In the genomic region with DNA sequence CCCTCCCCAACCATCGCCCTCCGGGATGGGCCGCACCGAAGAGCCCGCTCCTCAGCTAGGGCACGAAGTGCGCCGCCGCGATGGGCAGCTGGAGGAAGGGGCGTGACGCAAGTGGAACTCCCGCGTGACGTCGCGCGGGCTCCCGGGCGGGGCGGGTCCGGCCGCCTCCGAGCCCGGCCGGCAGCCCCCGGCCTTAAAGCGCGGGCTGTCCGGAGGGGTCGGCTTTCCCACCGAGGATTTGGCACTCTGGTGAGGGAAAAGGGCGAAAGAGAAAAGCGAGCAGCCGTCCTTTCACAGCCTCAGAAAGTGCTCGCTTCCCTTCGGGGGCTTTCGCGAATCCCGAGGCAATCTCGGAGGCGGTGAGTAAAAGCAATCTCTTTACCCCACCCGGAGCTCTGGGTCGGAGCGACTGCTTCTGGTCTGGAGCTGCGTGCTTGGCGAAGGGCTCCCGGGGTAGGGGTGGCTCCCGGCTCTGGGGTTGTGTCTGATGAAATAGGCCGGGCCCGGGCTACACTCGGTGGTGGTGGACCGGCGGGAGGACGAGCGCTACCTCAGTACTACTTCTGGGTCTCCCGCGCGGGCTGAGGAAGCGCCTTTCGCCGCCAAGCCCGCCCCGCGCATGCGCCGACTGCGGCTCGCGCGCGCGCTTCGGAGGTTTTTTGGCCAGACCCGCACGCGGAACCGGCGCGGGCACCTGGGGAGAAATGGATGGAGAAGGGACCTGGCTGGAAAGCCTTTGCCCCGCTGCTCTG, we compare ENCODE assay signal across 8 cellular contexts. TPM values are rescaled to one million over a fixed set of nuclear protein-coding genes. Genes with fewer than 3 reads are reported as not detected.
DNase-seq lines count a peak whose midpoint lies in the region; ATAC-seq and TF ChIP-seq lines count a peak whose summit lies in the region.

A gene (plus strand): TSS at position 123 of the 752 bp plus-strand sequence. CDS start 3,524 bp downstream, outside the sequence.

- TF ChIP-seq POLR2A in spleen (IDR thresholded peaks at IDR 0.05) = peak in 1 of 3 donors; percentile 78

- H3K4me3 ChIP-seq in AG04449 (ENCODE audit: low read depth, low read length) (peak within 1 kb of the TSS; percentile 78), cardiac fibroblast (replicated peaks in 1 of 2; ENCODE audit: low read depth in 2 of 2, low read length in 2 of 2) (peak within 1 kb of the TSS; percentile 70 to 90), spleen (peak within 1 kb of the TSS; percentile 65 to 95 (median 78))

- H3K27ac Mint-ChIP-seq in activated B cell treated with CpG ODN at 0.5 μM for 24 hours (peak within 1 kb of the TSS; percentile 96), immature natural killer cell (peak within 1 kb of the TSS; percentile 80 to 98 (median 90))

- H3K27ac ChIP-seq in spleen = peak within 1 kb of the TSS; percentile 93 to 99 (median 98)

- no peaks in the 10 kb centered on the region for H3K27me3 Mint-ChIP-seq in activated B cell treated with CpG ODN at 0.5 μM for 24 hours
- H3K27me3 Mint-ChIP-seq in immature natural killer cell (ENCODE audit: low read depth in 3 of 3) = peaks cover 6 to 22% (median 8%) of the 10 kb centered on the region in 3 donors

- TF ChIP-seq CTCF in AG04449 (IDR thresholded peaks at IDR 0.05; ENCODE audit: insufficient read depth, low read length, missing control alignments) (no peak), activated B cell treated with CpG ODN at 0.5 μM for 24 hours (IDR thresholded peaks at IDR 0.05) (no peak), cardiac fibroblast (IDR thresholded peaks at IDR 0.05; ENCODE audit: low read depth, low read length) (no peak), spleen (IDR thresholded peaks at IDR 0.05 in 8 of 11, conservative IDR thresholded peaks at IDR 0.05 in 3 of 11) (peak in 2 of 11 experiments; percentile 14 to 16)

- H3K36me3 Mint-ChIP-seq in activated B cell treated with CpG ODN at 0.5 μM for 24 hours (ENCODE audit: low read depth) = peaks cover 20% of the 10 kb centered on the region
- no peaks in the 10 kb centered on the region for H3K36me3 Mint-ChIP-seq in immature natural killer cell

- H3K4me1 ChIP-seq in spleen = peaks cover 7 to 30% (median 18%) of the 10 kb centered on the region in 6 donors

- WGBS in spleen, 5 donors = 0 to 1% (median 0%) methylated on average over 22 to 81 of the region's 81 CpGs

- intact Hi-C loops in activated B cell treated with CpG ODN at 0.5 μM for 24 hours (cut with micrococcal nuclease) = loop anchor here (1.0 to 10.0 kb wide), 11 partner anchors 45 to 1493 kb away; a partner anchor contains a TSS
- intact Hi-C loops in spleen (cut with DNase I; ENCODE audit: low total_unique reads) = no loop called here

- H3K4me1 Mint-ChIP-seq in activated B cell treated with CpG ODN at 0.5 μM for 24 hours = peaks cover 28% of the 10 kb centered on the region
- peaks cover 11 to 19% of the 10 kb centered on the region in 2 donors for H3K4me1 Mint-ChIP-seq in immature natural killer cell

- peak; percentile 36 for ATAC-seq in GM18870 (IDR thresholded peaks at IDR 0.05; ENCODE audit: unreplicated experiment)
- peak; percentile 69 for ATAC-seq in HG03108 (IDR thresholded peaks at IDR 0.05; ENCODE audit: unreplicated experiment)
- peak; percentile 85 for ATAC-seq in activated B cell treated with CpG ODN at 0.5 μM for 24 hours (ENCODE audit: low read depth)

- peak within 1 kb of the TSS; percentile 94 for H3K4me3 Mint-ChIP-seq in activated B cell treated with CpG ODN at 0.5 μM for 24 hours
- peak within 1 kb of the TSS; percentile 90 to 98 (median 92) for H3K4me3 Mint-ChIP-seq in immature natural killer cell

- DNase-seq in AG04449 (ENCODE audit: low read depth, low spot score) (no peak), NCI-H2227 (lab: John Stamatoyannopoulos, UW; ENCODE audit: unreplicated experiment) (peak; percentile 96), activated B cell treated with CpG ODN at 0.5 μM for 24 hours (peak; percentile 92), cardiac fibroblast (ENCODE audit: low read depth in 2 of 2) (peak; percentile 81 to 83), immature natural killer cell (peak; percentile 86 to 87 (median 86)), spleen (peak; percentile 97)

- no peaks in the 10 kb centered on the region for H3K9me3 Mint-ChIP-seq in activated B cell treated with CpG ODN at 0.5 μM for 24 hours
- H3K9me3 Mint-ChIP-seq in immature natural killer cell = no peaks in the 10 kb centered on the region

- H3K9me3 ChIP-seq in spleen = no peaks in the 10 kb centered on the region

- POLR2A ChIA-PET in AG04449 (lab: Yijun Ruan, JAX) = interaction anchor here (0.8 to 1.1 kb wide), 3 partner anchors 14 to 45 kb away, joined by 3 read pairs; no protein-coding TSS in a partner anchor
- POLR2A ChIA-PET in activated B cell treated with CpG ODN at 0.5 μM for 24 hours (lab: Charles Lee) = interaction anchor here (0.6 to 1.5 kb wide), 14 partner anchors 8 to 562 kb away, joined by 3 to 9 read pairs (median 6); a partner anchor contains a TSS

- H3K36me3 ChIP-seq in spleen = peaks cover 0 to 11% (median 0%) of the 10 kb centered on the region in 6 donors

- CTCF ChIA-PET in AG04449 (lab: Yijun Ruan, JAX) = interaction anchor here (0.7 to 1.3 kb wide), 6 partner anchors 10 to 478 kb away, joined by 3 to 4 read pairs (median 4); no protein-coding TSS in a partner anchor
- CTCF ChIA-PET in activated B cell treated with CpG ODN at 0.5 μM for 24 hours (lab: Charles Lee) = interaction anchor here (0.7 to 5.5 kb wide), 5 partner anchors 19 to 478 kb away, joined by 3 to 63 read pairs (median 4); no protein-coding TSS in a partner anchor

- no peaks in the 10 kb centered on the region for H3K27me3 ChIP-seq in spleen (replicated peaks in 1 of 7)

RNA-seq across cellular contexts. Expression of the gene that starts here (rescaled TPM):
- total RNA-seq in activated B cell treated with CpG ODN at 0.5 μM for 24 hours = 29.1 and 29.3 TPM in 2 replicates
- polyA plus RNA-seq in immature natural killer cell = 1 to 10 TPM in 2 of 3 donors, not detected in 1; 3.0 to 3.7 TPM
- total RNA-seq in spleen = 10 to 100 TPM; 10.6 to 21.4 (median 15.9) TPM
- 10 to 100 TPM; 15.6 to 19.6 (median 18.8) TPM for polyA plus RNA-seq in spleen
